Comparison of ENCODE assay signal across 8 cellular contexts in the genomic region with DNA sequence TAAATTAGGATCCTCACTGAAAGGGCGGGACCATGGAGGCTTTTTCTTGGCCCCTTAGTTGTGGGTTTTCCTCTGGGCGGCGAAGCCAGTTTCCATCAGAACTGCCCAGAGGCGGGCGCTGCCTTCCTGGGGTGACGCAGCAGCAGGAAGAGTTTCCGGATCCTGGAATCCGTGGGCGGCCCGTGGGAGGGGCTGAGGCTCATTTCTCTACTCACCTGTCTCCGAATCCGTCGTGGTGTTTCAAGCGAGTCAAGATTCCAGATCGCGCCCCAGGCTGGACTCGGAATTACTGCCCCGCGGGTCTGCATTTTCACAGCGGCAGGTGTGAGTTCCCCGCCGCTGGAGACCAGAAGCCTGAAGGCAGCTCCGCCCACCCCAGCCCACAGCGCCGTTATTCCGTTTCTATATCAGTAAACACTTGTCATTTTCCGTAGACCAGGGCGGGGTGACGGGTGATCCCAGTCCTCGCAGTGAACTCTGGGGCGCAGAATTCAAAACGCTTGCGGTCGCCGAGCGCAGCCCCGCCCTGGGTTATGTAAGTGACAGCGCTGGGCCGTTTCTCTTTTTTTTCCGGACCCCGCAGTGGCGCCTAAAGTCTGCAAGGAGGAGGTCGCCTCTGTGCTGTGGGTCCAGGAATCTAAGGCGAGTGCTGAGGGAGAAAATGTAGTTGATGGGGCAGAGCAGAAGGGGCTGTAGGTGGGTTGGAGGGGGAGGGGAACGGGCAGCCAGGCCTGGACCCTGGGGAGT. TPM values are rescaled to one million over a fixed set of nuclear protein-coding genes. Genes with fewer than 3 reads are reported as not detected.
DNase-seq lines count a peak whose midpoint lies in the region; ATAC-seq and TF ChIP-seq lines count a peak whose summit lies in the region.

No MANE protein-coding gene starts in this region.

- H3K4me3 Mint-ChIP-seq in progenitor cell of endocrine pancreas (ENCODE audit: low read depth) = peak overlapping the region; percentile 87

- ATAC-seq in HG02759 (IDR thresholded peaks at IDR 0.05; ENCODE audit: unreplicated experiment) = peak; percentile 79
- ATAC-seq in left cardiac atrium = peak; percentile 90 to 92
- ATAC-seq in upper lobe of right lung = peak; percentile 91

- H3K4me1 ChIP-seq in adipocyte (ENCODE audit: control insufficient read depth, insufficient read depth, low read length) = peaks cover 4% of the 10 kb centered on the region
- peaks cover 21% of the 10 kb centered on the region for H3K4me1 ChIP-seq in upper lobe of right lung

- peak overlapping the region; percentile 91 for H3K4me3 ChIP-seq in adipocyte (ENCODE audit: low read length)
- H3K4me3 ChIP-seq in upper lobe of right lung = peak overlapping the region; percentile 77

- intact Hi-C loops in left cardiac atrium (cut with DNase I) = loop anchor here (1.0 to 5.0 kb wide), 3 partner anchors 73 to 170 kb away; no protein-coding TSS in a partner anchor
- intact Hi-C loops in upper lobe of right lung (cut with DNase I) = no loop called here

- no peaks in the 10 kb centered on the region for H3K27me3 ChIP-seq in adipocyte (replicated peaks; ENCODE audit: control insufficient read depth, insufficient read depth, low read length)
- no peaks in the 10 kb centered on the region for H3K27me3 ChIP-seq in upper lobe of right lung

- DNase-seq in NCI-H1417 (lab: John Stamatoyannopoulos, UW) (peak; percentile 86 to 92 (median 90)), SW480 (ENCODE audit: low spot score) (peak; percentile 90), adipocyte (ENCODE audit: low read depth) (peak; percentile 81), left cardiac atrium (peak; percentile 94), progenitor cell of endocrine pancreas (ENCODE audit: low spot score, unreplicated experiment) (peak; percentile 48), upper lobe of right lung (peak; percentile 96)

- H3K27ac ChIP-seq in upper lobe of right lung = peak overlapping the region; percentile 98

- peaks cover 3% of the 10 kb centered on the region for H3K4me1 Mint-ChIP-seq in progenitor cell of endocrine pancreas (ENCODE audit: low read depth)

- H3K36me3 ChIP-seq in adipocyte (ENCODE audit: control insufficient read depth, insufficient read depth, low read length, severe bottlenecking) = no peaks in the 10 kb centered on the region
- no peaks in the 10 kb centered on the region for H3K36me3 ChIP-seq in upper lobe of right lung

- H3K27me3 Mint-ChIP-seq in progenitor cell of endocrine pancreas = no peaks in the 10 kb centered on the region

- H3K9ac ChIP-seq in adipocyte (ENCODE audit: low read length) = peak overlapping the region; percentile 88

- H3K9me3 ChIP-seq in adipocyte (ENCODE audit: control insufficient read depth, low read length) (no peaks in the 10 kb centered on the region), upper lobe of right lung (no peaks in the 10 kb centered on the region)

- H3K36me3 Mint-ChIP-seq in progenitor cell of endocrine pancreas (ENCODE audit: insufficient read depth) = peaks cover 2% of the 10 kb centered on the region

- TF ChIP-seq POLR2A in GM10847 (IDR thresholded peaks at IDR 0.05; ENCODE audit: extremely low read depth, insufficient read length) = peak; percentile 53

- peak overlapping the region; percentile 95 for H3K27ac Mint-ChIP-seq in progenitor cell of endocrine pancreas

- TF ChIP-seq CTCF in progenitor cell of endocrine pancreas (IDR thresholded peaks at IDR 0.05; ENCODE audit: unreplicated experiment) (no peak), upper lobe of right lung (IDR thresholded peaks at IDR 0.05) (no peak)

- peaks cover 3% of the 10 kb centered on the region for H3K9me3 Mint-ChIP-seq in progenitor cell of endocrine pancreas (ENCODE audit: low read depth)

RNA-seq across cellular contexts. Expression of a gene that starts 27.2 kb away (rescaled TPM):
- total RNA-seq in left cardiac atrium = under 1 TPM; 0.71 to 0.86 TPM
- 0.49 and 1.6 TPM in 2 replicates for total RNA-seq in progenitor cell of endocrine pancreas
- 2.8 TPM for total RNA-seq in upper lobe of right lung

RNA-seq across cellular contexts. Expression of a gene that starts 39.3 kb away (rescaled TPM):
- 1 to 10 TPM; 2.2 to 8.3 TPM for total RNA-seq in left cardiac atrium
- 9.3 and 9.6 TPM in 2 replicates for total RNA-seq in progenitor cell of endocrine pancreas
- total RNA-seq in upper lobe of right lung = 4.5 TPM

RNA-seq across cellular contexts. Expression of a gene that starts 40.1 kb away (rescaled TPM):
- 10 to 100 TPM; 10.4 to 11.0 TPM for total RNA-seq in left cardiac atrium
- 47.2 and 47.3 TPM in 2 replicates for total RNA-seq in progenitor cell of endocrine pancreas
- total RNA-seq in upper lobe of right lung = 12.5 TPM

RNA-seq across cellular contexts. Expression of a gene that starts 58.9 kb away (rescaled TPM):
- total RNA-seq in left cardiac atrium (not detected), progenitor cell of endocrine pancreas (not detected in 2 replicates), upper lobe of right lung (not detected)

Comparison
In these comparisons a context has a peak if more than half of its experiments do, and no peak if none do; other contexts are left out.
1. Peak in every context shown above with its lines: DNase-seq, ATAC-seq, H3K4me3 ChIP-seq and H3K27ac ChIP-seq.